ENCODE assay signal across 31 cellular contexts in the genomic region with DNA sequence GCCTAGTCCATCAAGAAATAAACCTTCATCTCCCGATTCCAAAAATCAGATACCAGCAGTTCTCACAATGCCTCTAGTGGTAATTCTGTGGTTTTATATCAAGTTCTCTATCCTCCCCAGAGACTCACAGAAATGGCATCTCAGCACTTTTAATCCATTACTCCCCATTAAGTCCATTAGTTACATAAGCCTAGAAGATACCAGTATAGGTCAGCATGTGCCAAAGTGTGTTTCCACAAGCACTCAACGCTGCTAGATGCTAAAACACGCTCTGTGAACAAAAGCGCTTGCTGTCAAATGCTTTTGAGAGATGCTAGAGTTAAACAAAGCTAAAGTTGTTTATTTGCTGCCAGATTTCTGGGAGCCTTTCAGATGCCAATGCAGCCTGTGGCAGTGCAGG.
A peak's percentile ranks its signal among the peaks of the same experiment; 100 is the strongest.
DNase-seq lines count a peak whose midpoint lies in the region; ATAC-seq, FAIRE-seq and TF ChIP-seq lines count a peak whose summit lies in the region.
"Had no signal": no experiment of that assay in that cellular context is flagged by ENCODE, and none has a peak within 500 bp of the region (broad histone marks: within the 10 kb centered on the region; RNA-seq: fewer than 3 reads in every experiment).

No MANE protein-coding gene starts in this region.

- H3K9me3 Mint-ChIP-seq in T-cell: peaks cover 0 to 8% (median 0%) of the 10 kb centered on the region in 3 donors
- peaks cover 6% of the 10 kb centered on the region for H3K9me3 Mint-ChIP-seq in chondrocyte (ENCODE audit: low read depth)

- WGBS in HepG2 (ENCODE audit: low lambda C conversion rate): 36% methylated on average over 4 of the region's 4 CpGs
- 84% methylated on average over 4 of the region's 4 CpGs for WGBS in right lobe of liver (ENCODE audit: insufficient coverage, low coverage, low lambda C conversion rate, missing lambda C conversion rate)

- no peak overlapping the region for H3K4me2 ChIP-seq in HepG2 (ENCODE audit: low read depth, low read length)
- H3K4me2 ChIP-seq: A549, BLaER1 had no signal

- H3K27ac ChIP-seq in HepG2 (ENCODE audit: extremely low read length, insufficient read depth, low read length) (no peak overlapping the region), right lobe of liver (no peak overlapping the region)
- H3K27ac ChIP-seq: A549, ascending aorta, BLaER1, foreskin keratinocyte, WERI-Rb-1 had no signal

- BruUV-seq in HepG2 (replicated peaks; lab: Mats Ljungman, UMichigan): no TSS peak

- TF ChIP-seq EP300 in HepG2 (IDR thresholded peaks at IDR 0.05; ENCODE audit: low read depth in 2 of 2, low read length in 2 of 2) (no peak), HepG2 (CRISPR knock-in tag; IDR thresholded peaks at IDR 0.05; ENCODE audit: borderline replicate concordance) (no peak)

- intact Hi-C loops in HepG2 (cut with micrococcal nuclease; ENCODE audit: unreplicated experiment) (no loop called here), right lobe of liver (cut with DNase I) (no loop called here)

- H3K36me3 ChIP-seq in HepG2 (replicated peaks in 1 of 2; ENCODE audit: control insufficient read depth in 1 of 2, insufficient read depth in 2 of 2, low read length in 2 of 2) (no peaks in the 10 kb centered on the region), right lobe of liver (no peaks in the 10 kb centered on the region)
- H3K36me3 ChIP-seq: ascending aorta, BLaER1, WERI-Rb-1 had no signal

- no peak overlapping the region for H3K4me3 ChIP-seq in HepG2 (replicated peaks in 1 of 3; ENCODE audit: insufficient read depth in 1 of 3, low read depth in 2 of 3, low read length in 3 of 3)
- no peak overlapping the region for H3K4me3 ChIP-seq in right lobe of liver
- H3K4me3 ChIP-seq: A549, ascending aorta, BLaER1 had no signal

- H3K4me1 Mint-ChIP-seq in T-cell: peaks cover 5 to 25% (median 24%) of the 10 kb centered on the region in 3 donors
- H3K4me1 Mint-ChIP-seq in chondrocyte (ENCODE audit: low read depth): no peaks in the 10 kb centered on the region
- H3K4me1 Mint-ChIP-seq: activated CD8-positive, alpha-beta memory T cell treated with anti-CD3 and anti-CD28 coated beads, Interleukin-2, amount 10 ng/mL, durations not matched to agents 7 days and 5 days; central memory CD8-positive, alpha-beta T cell had no signal

- H3K27me3 ChIP-seq in HepG2 (ENCODE audit: control insufficient read depth in 1 of 2, insufficient read depth in 2 of 2, low read length in 2 of 2) (no peaks in the 10 kb centered on the region), right lobe of liver (no peaks in the 10 kb centered on the region)
- H3K27me3 ChIP-seq: ascending aorta, BLaER1, foreskin keratinocyte had no signal

- no peak for TF ChIP-seq RAD21 in HepG2 (CRISPR knock-in tag; IDR thresholded peaks at IDR 0.05)

- CTCF ChIA-PET in HepG2 (lab: Yijun Ruan, JAX; ENCODE audit: low intra/inter-chr PET ratio, low total read pairs): no interaction called here
- CTCF ChIA-PET in T-cell (lab: Charles Lee): no interaction called here

- H2AFZ ChIP-seq in HepG2 (ENCODE audit: low read length): no peak overlapping the region

- in situ Hi-C loops in HepG2 (cut with HindIII; ENCODE audit: extremely low pct_ligation_motif_present, low pct_unique_long_range_greater_than_20kb): no loop called here

- H3K27ac Mint-ChIP-seq in T-cell (peak overlapping the region; percentile 1), chondrocyte (ENCODE audit: unreplicated experiment) (no peak overlapping the region)
- H3K27ac Mint-ChIP-seq: activated CD4-positive, alpha-beta T cell treated with anti-CD3 and anti-CD28 coated beads, Interleukin-2, amount 10 ng/mL, durations not matched to agents 7 days and 5 days; activated CD8-positive, alpha-beta memory T cell treated with anti-CD3 and anti-CD28 coated beads, Interleukin-2, amount 10 ng/mL, durations not matched to agents 7 days and 5 days; activated naive CD8-positive, alpha-beta T cell; activated T-helper 1 cell treated with anti-CD3 and anti-CD28 coated beads, Interleukin-12 subunit alpha, Interleukin-12 subunit beta, Interleukin-2, Interleukin-4 antibody, amounts not matched to agents 30 ng/mL and 10 ng/mL and 1 ng/mL, durations not matched to agents 14 hours and 24 hours and 36 hours; HFFc6; stimulated activated naive CD8-positive, alpha-beta T cell treated with anti-CD3 and anti-CD28 coated beads, Interleukin-15, Interleukin-2, amounts not matched to agents 100 ng/mL and 50 ng/mL, for 24 hours had no signal

- FAIRE-seq in HepG2 (lab: Jason Lieb, UNC): no peak
- peak; percentile 100 for FAIRE-seq in islet of Langerhans (lab: Jason Lieb, UNC)
- FAIRE-seq: A549, G401.6 had no signal

- no peaks in the 10 kb centered on the region for H3K79me2 ChIP-seq in HepG2 (ENCODE audit: insufficient read depth, low read length)

- DNase-seq in HepG2 (ENCODE audit: low spot score) (no peak), right lobe of liver (no peak), T-cell (no peak), chondrocyte (ENCODE audit: low spot score) (no peak), GF-D8 (lab: John Stamatoyannopoulos, UW) (no peak)
- no peak for DNase-seq in stimulated activated CD4-positive, alpha-beta T cell treated with anti-CD3 and anti-CD28 coated beads, Interleukin-15, amount 100 ng/mL, for 24 hours
- DNase-seq: activated CD4-positive, alpha-beta T cell treated with anti-CD3 and anti-CD28 coated beads, Interleukin-2, amount 10 ng/mL, durations not matched to agents 7 days and 5 days; activated CD8-positive, alpha-beta memory T cell treated with anti-CD3 and anti-CD28 coated beads, Interleukin-2, amount 10 ng/mL, durations not matched to agents 7 days and 5 days; Calu3; erythroblast; foreskin keratinocyte; HFFc6; Karpas-422; kidney glomerular epithelial cell; mammary epithelial cell; NCI-H1694 treated with DMSO at 0.1 percent for 48 hours; NCI-H510A; occipital lobe; stimulated activated CD4-positive, alpha-beta T cell treated with anti-CD3 and anti-CD28 coated beads, Interleukin-12 subunit alpha, Interleukin-12 subunit beta, amount 100 ng/mL, for 4 hours; trophoblast cell; WERI-Rb-1 had no signal

- no peaks in the 10 kb centered on the region for H4K20me1 ChIP-seq in HepG2 (ENCODE audit: insufficient read depth, low read length)
- H4K20me1 ChIP-seq: BLaER1 had no signal

- H3K9me3 ChIP-seq in HepG2 (ENCODE audit: low read length) (no peaks in the 10 kb centered on the region), right lobe of liver (no peaks in the 10 kb centered on the region)
- H3K9me3 ChIP-seq: A549, ascending aorta, BLaER1 had no signal

- no peak for ATAC-seq in HepG2
- no peak for ATAC-seq in right lobe of liver
- no peak for ATAC-seq in T-cell (replicated peaks in 1 of 4)
- no peak for ATAC-seq in GM18907 (IDR thresholded peaks at IDR 0.05; ENCODE audit: unreplicated experiment)
- ATAC-seq: A549; activated CD8-positive, alpha-beta memory T cell treated with anti-CD3 and anti-CD28 coated beads, Interleukin-2, amount 10 ng/mL, durations not matched to agents 7 days and 5 days; foreskin keratinocyte had no signal

- TF ChIP-seq CTCF in HepG2 (CRISPR knock-in tag; IDR thresholded peaks at IDR 0.05) (no peak), right lobe of liver (IDR thresholded peaks at IDR 0.05) (no peak), chondrocyte (IDR thresholded peaks at IDR 0.05) (no peak)

- no peak overlapping the region for H3K4me3 Mint-ChIP-seq in T-cell
- no peak overlapping the region for H3K4me3 Mint-ChIP-seq in chondrocyte (ENCODE audit: unreplicated experiment)
- H3K4me3 Mint-ChIP-seq: activated CD4-positive, alpha-beta T cell treated with anti-CD3 and anti-CD28 coated beads, Interleukin-2, amount 10 ng/mL, durations not matched to agents 7 days and 5 days; activated CD8-positive, alpha-beta memory T cell treated with anti-CD3 and anti-CD28 coated beads, Interleukin-2, amount 10 ng/mL, durations not matched to agents 7 days and 5 days; activated naive CD8-positive, alpha-beta T cell; activated T-helper 1 cell treated with anti-CD3 and anti-CD28 coated beads, Interleukin-12 subunit alpha, Interleukin-12 subunit beta, Interleukin-2, Interleukin-4 antibody, amounts not matched to agents 30 ng/mL and 10 ng/mL and 1 ng/mL, durations not matched to agents 14 hours and 24 hours and 36 hours; central memory CD8-positive, alpha-beta T cell; HFFc6; stimulated activated naive CD8-positive, alpha-beta T cell treated with anti-CD3 and anti-CD28 coated beads, Interleukin-15, Interleukin-2, amounts not matched to agents 100 ng/mL and 50 ng/mL, for 24 hours had no signal

- TF ChIP-seq POLR2A in HepG2 (IDR thresholded peaks at IDR 0.05; ENCODE audit: insufficient read depth in 1 of 2, low read depth in 2 of 2, low read length in 2 of 2): no peak
- no peak for TF ChIP-seq POLR2A in right lobe of liver (IDR thresholded peaks at IDR 0.05)

- H3K4me1 ChIP-seq in HepG2 (ENCODE audit: insufficient read depth, low read length): no peaks in the 10 kb centered on the region
- no peaks in the 10 kb centered on the region for H3K4me1 ChIP-seq in right lobe of liver
- H3K4me1 ChIP-seq: A549, ascending aorta, BLaER1, foreskin keratinocyte had no signal

- POLR2A ChIA-PET in HepG2 (lab: Yijun Ruan, JAX) (no interaction called here), T-cell (lab: Charles Lee) (interaction anchor here in 1 of 2 donors (0.6 kb wide), 1 partner anchor 267 kb away, joined by 3 read pairs; no protein-coding TSS in a partner anchor)

- H3K36me3 Mint-ChIP-seq in T-cell: peaks cover 26% of the 10 kb centered on the region
- peaks cover 3% of the 10 kb centered on the region for H3K36me3 Mint-ChIP-seq in chondrocyte (ENCODE audit: low read depth)

- H3K27me3 Mint-ChIP-seq in T-cell: no peaks in the 10 kb centered on the region
- H3K27me3 Mint-ChIP-seq in chondrocyte (ENCODE audit: low read depth): peaks cover 2% of the 10 kb centered on the region
- H3K27me3 Mint-ChIP-seq: activated CD4-positive, alpha-beta T cell treated with anti-CD3 and anti-CD28 coated beads, Interleukin-2, amount 10 ng/mL, durations not matched to agents 7 days and 5 days; activated CD8-positive, alpha-beta memory T cell treated with anti-CD3 and anti-CD28 coated beads, Interleukin-2, amount 10 ng/mL, durations not matched to agents 7 days and 5 days; activated naive CD8-positive, alpha-beta T cell; central memory CD8-positive, alpha-beta T cell; stimulated activated naive CD8-positive, alpha-beta T cell treated with anti-CD3 and anti-CD28 coated beads, Interleukin-15, Interleukin-2, amounts not matched to agents 100 ng/mL and 50 ng/mL, for 24 hours had no signal

- H3K9ac ChIP-seq in HepG2 (ENCODE audit: insufficient read depth, low read depth, low read length): no peak overlapping the region
- H3K9ac ChIP-seq: BLaER1 had no signal

TF ChIP-seq in HepG2, 621 proteins besides CTCF, POLR2A, EP300 and RAD21 (continues in another document):
- no peak for TF ChIP-seq ZBTB26 (CRISPR knock-in tag; IDR thresholded peaks at IDR 0.05; ENCODE audit: borderline replicate concordance)
